In the genomic region with DNA sequence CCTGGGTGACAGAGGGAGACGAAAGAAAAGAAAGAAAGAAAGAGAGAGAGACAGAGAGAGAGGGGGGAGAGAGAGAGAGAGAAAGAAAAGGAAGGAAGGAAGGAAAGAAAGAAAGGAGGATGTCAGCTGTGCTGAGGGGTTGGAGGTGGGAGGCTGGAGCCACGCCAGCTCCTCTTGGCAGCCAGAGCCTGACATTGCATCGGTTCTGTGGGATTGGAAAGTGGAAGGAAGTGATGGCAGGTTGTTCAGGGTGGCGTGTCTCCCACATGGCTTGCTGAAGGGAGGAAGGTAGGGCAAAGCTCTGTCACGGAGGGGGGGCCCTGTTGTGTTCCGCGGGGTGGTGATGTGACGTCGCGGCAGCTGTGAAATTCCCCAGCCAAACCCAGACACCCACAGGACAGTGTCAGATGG, we compare ENCODE assay signal across 10 cellular contexts. TPM values are rescaled to one million over a fixed set of nuclear protein-coding genes. Genes with fewer than 3 reads are reported as not detected.
DNase-seq lines count a peak whose midpoint lies in the region; ATAC-seq and TF ChIP-seq lines count a peak whose summit lies in the region.
"Had no signal": no experiment of that assay in that cellular context is flagged by ENCODE, and none has a peak within 500 bp of the region (broad histone marks: within the 10 kb centered on the region; RNA-seq: fewer than 3 reads in every experiment).

No MANE protein-coding gene starts in this region.

- peaks cover 82% of the 10 kb centered on the region for H3K4me1 ChIP-seq in CD4-positive, alpha-beta memory T cell (ENCODE audit: insufficient read depth, low read length)
- peaks cover 6% of the 10 kb centered on the region for H3K4me1 ChIP-seq in prostate gland (replicated peaks)

- H3K9me3 Mint-ChIP-seq in CD4-positive, alpha-beta memory T cell: peaks cover 0 to 2% (median 0%) of the 10 kb centered on the region in 8 donors
- H3K9me3 Mint-ChIP-seq in activated naive CD4-positive, alpha-beta T cell treated with anti-CD3 and anti-CD28 coated beads for 36 hours: no peaks in the 10 kb centered on the region

- peak; percentile 62 for ATAC-seq in sciatic nerve
- no peak for ATAC-seq in GM19455 (IDR thresholded peaks at IDR 0.05; ENCODE audit: unreplicated experiment)
- no peak for ATAC-seq in GM21529 (IDR thresholded peaks at IDR 0.05; ENCODE audit: unreplicated experiment)
- ATAC-seq in GM18909 (IDR thresholded peaks at IDR 0.05; ENCODE audit: poor library complexity, unreplicated experiment): no peak

- peak; percentile 64 to 93 (median 66) for DNase-seq in CD4-positive, alpha-beta memory T cell
- peak; percentile 46 for DNase-seq in UCSD-AML1 (lab: John Stamatoyannopoulos, UW; ENCODE audit: unreplicated experiment)
- peak; percentile 81 for DNase-seq in activated naive CD4-positive, alpha-beta T cell treated with anti-CD3 and anti-CD28 coated beads for 36 hours
- no peak for DNase-seq in sciatic nerve (ENCODE audit: low spot score)
- DNase-seq in prostate gland (ENCODE audit: low spot score): no peak
- DNase-seq: NCI-H2171 had no signal

- H3K9me3 ChIP-seq in CD4-positive, alpha-beta memory T cell (ENCODE audit: control insufficient read depth in 1 of 2, low read length in 2 of 2): no peaks in the 10 kb centered on the region
- H3K9me3 ChIP-seq in prostate gland: no peaks in the 10 kb centered on the region

- H3K27ac Mint-ChIP-seq in CD4-positive, alpha-beta memory T cell: peak overlapping the region; percentile 93 to 99 (median 97)
- peak overlapping the region; percentile 100 for H3K27ac Mint-ChIP-seq in activated naive CD4-positive, alpha-beta T cell treated with anti-CD3 and anti-CD28 coated beads for 36 hours

- no peaks in the 10 kb centered on the region for H3K27me3 Mint-ChIP-seq in CD4-positive, alpha-beta memory T cell
- no peaks in the 10 kb centered on the region for H3K27me3 Mint-ChIP-seq in activated naive CD4-positive, alpha-beta T cell treated with anti-CD3 and anti-CD28 coated beads for 36 hours (ENCODE audit: low read depth)

- peaks cover 64 to 81% (median 72%) of the 10 kb centered on the region in 4 donors for H3K4me1 Mint-ChIP-seq in CD4-positive, alpha-beta memory T cell
- peaks cover 94% of the 10 kb centered on the region for H3K4me1 Mint-ChIP-seq in activated naive CD4-positive, alpha-beta T cell treated with anti-CD3 and anti-CD28 coated beads for 36 hours (ENCODE audit: low read depth)

- H3K36me3 ChIP-seq in CD4-positive, alpha-beta memory T cell (ENCODE audit: insufficient read depth, low read length): peaks cover 43% of the 10 kb centered on the region
- H3K36me3 ChIP-seq in prostate gland: no peaks in the 10 kb centered on the region

- TF ChIP-seq CTCF in prostate gland (IDR thresholded peaks at IDR 0.05): no peak

- H3K4me3 ChIP-seq in CD4-positive, alpha-beta memory T cell (ENCODE audit: low read length in 2 of 2): no peak overlapping the region
- H3K4me3 ChIP-seq in prostate gland: no peak overlapping the region

- WGBS in prostate gland: 59% methylated on average over 10 of the region's 10 CpGs

- POLR2A ChIA-PET in CD4-positive, alpha-beta memory T cell (lab: Charles Lee; ENCODE audit: partially characterized antibody): interaction anchor here (0.9 to 19.2 kb wide), 7 partner anchors 8 to 75 kb away, joined by 3 to 786 read pairs (median 5); a partner anchor contains a TSS

- peaks cover 43 to 77% of the 10 kb centered on the region in 2 donors for H3K36me3 Mint-ChIP-seq in CD4-positive, alpha-beta memory T cell
- peaks cover 82% of the 10 kb centered on the region for H3K36me3 Mint-ChIP-seq in activated naive CD4-positive, alpha-beta T cell treated with anti-CD3 and anti-CD28 coated beads for 36 hours (ENCODE audit: low read depth)

- no peaks in the 10 kb centered on the region for H3K27me3 ChIP-seq in CD4-positive, alpha-beta memory T cell (ENCODE audit: insufficient read depth, low read length)
- no peaks in the 10 kb centered on the region for H3K27me3 ChIP-seq in prostate gland (replicated peaks; ENCODE audit: insufficient read depth)

- intact Hi-C loops in CD4-positive, alpha-beta memory T cell (cut with micrococcal nuclease): no loop called here
- intact Hi-C loops in activated naive CD4-positive, alpha-beta T cell treated with anti-CD3 and anti-CD28 coated beads for 36 hours (cut with micrococcal nuclease): no loop called here
- intact Hi-C loops in sciatic nerve (cut with DNase I): no loop called here
- intact Hi-C loops in prostate gland (cut with DNase I): no loop called here

- TF ChIP-seq POLR2A in prostate gland (IDR thresholded peaks at IDR 0.05): no peak

- H3K4me3 Mint-ChIP-seq in CD4-positive, alpha-beta memory T cell: peak overlapping the region; percentile 62 to 86 (median 80)
- H3K4me3 Mint-ChIP-seq in activated naive CD4-positive, alpha-beta T cell treated with anti-CD3 and anti-CD28 coated beads for 36 hours: peak overlapping the region; percentile 76

- peak overlapping the region; percentile 89 for H3K27ac ChIP-seq in CD4-positive, alpha-beta memory T cell (ENCODE audit: low read depth, low read length)
- H3K27ac ChIP-seq in prostate gland: no peak overlapping the region
- H3K27ac ChIP-seq: C4-2B had no signal

- CTCF ChIA-PET in CD4-positive, alpha-beta memory T cell (lab: Charles Lee; ENCODE audit: partially characterized antibody): interaction anchor here (1.1 to 18.9 kb wide), 7 partner anchors 16 to 119 kb away, joined by 3 to 550 read pairs (median 132); a partner anchor contains a TSS
- CTCF ChIA-PET in activated naive CD4-positive, alpha-beta T cell treated with anti-CD3 and anti-CD28 coated beads for 36 hours (lab: Charles Lee): interaction anchor here (0.6 to 16.1 kb wide), 7 partner anchors 10 to 82 kb away, joined by 3 to 511 read pairs (median 9); a partner anchor contains a TSS

RNA-seq across cellular contexts. Expression of a gene that starts 30.7 kb away (rescaled TPM):
- 10 to 100 TPM; 53.5 to 54.5 TPM for total RNA-seq in CD4-positive, alpha-beta memory T cell
- polyA plus RNA-seq in CD4-positive, alpha-beta memory T cell: 10 to 100 TPM; 33.5 to 38.9 TPM
- total RNA-seq in activated naive CD4-positive, alpha-beta T cell treated with anti-CD3 and anti-CD28 coated beads for 36 hours: 100 to 1,000 TPM; 116 to 122 TPM
- total RNA-seq in sciatic nerve: 54.1 TPM
- total RNA-seq in prostate gland: 10 to 100 TPM; 42.8 to 60.2 TPM

RNA-seq across cellular contexts. Expression of a gene that starts 53.8 kb away (rescaled TPM):
- total RNA-seq in CD4-positive, alpha-beta memory T cell: 1 to 10 TPM in 1 of 2 experiments, under 1 TPM in 1; 0.78 to 1.2 TPM
- polyA plus RNA-seq in CD4-positive, alpha-beta memory T cell: under 1 TPM in 1 of 2 donors, not detected in 1; 0.22 TPM
- 1 to 10 TPM; 6.5 to 6.7 TPM for total RNA-seq in activated naive CD4-positive, alpha-beta T cell treated with anti-CD3 and anti-CD28 coated beads for 36 hours
- 9.5 TPM for total RNA-seq in sciatic nerve
- 1 to 10 TPM; 2.6 to 9.7 TPM for total RNA-seq in prostate gland

Comparison
In these comparisons a context has a peak if more than half of its experiments do, and no peak if none do; other contexts are left out.
1. DNase-seq: peak in CD4-positive, alpha-beta memory T cell (5 of 5), UCSD-AML1 (single experiment) and activated naive CD4-positive, alpha-beta T cell treated with anti-CD3 and anti-CD28 coated beads for 36 hours (single experiment); none in sciatic nerve (single experiment) and prostate gland (single experiment).